In genomic region chr19:7829561-7830271, GRCh38 we compare ENCODE assay signal across 8 cellular contexts. TPM values are rescaled to one million over a fixed set of nuclear protein-coding genes. Genes with fewer than 3 reads are reported as not detected.
DNase-seq lines count a peak whose midpoint lies in the region; ATAC-seq and TF ChIP-seq lines count a peak whose summit lies in the region.

Gene EVI5L (plus strand): TSS chr19:7830218. CDS start chr19:7846543, 16,325 bp downstream.

- H3K4me1 ChIP-seq in DND-41 (ENCODE audit: insufficient read depth, low read length), result peaks cover 30% of the 10 kb centered on the region
- peaks cover 5 to 9% of the 10 kb centered on the region in 2 donors for H3K4me1 ChIP-seq in naive thymus-derived CD4-positive, alpha-beta T cell (ENCODE audit: control insufficient read depth in 2 of 2, insufficient read depth in 2 of 2, low read length in 2 of 2)

- POLR2A ChIA-PET in naive thymus-derived CD4-positive, alpha-beta T cell (lab: Charles Lee), result no interaction called here

- H3K27me3 ChIP-seq in DND-41 (ENCODE audit: insufficient read depth, low read length, poor library complexity), result no peaks in the 10 kb centered on the region
- H3K27me3 ChIP-seq in naive thymus-derived CD4-positive, alpha-beta T cell (ENCODE audit: control insufficient read depth in 2 of 2, insufficient read depth in 2 of 2, low read length in 2 of 2), result no peaks in the 10 kb centered on the region

- DNase-seq in DND-41 (peak; percentile 99), GOT3 (lab: John Stamatoyannopoulos, UW) (peak; percentile 99), LHCN-M2 (ENCODE audit: low read depth) (peak; percentile 100), RPMI7951 (ENCODE audit: low read depth) (peak; percentile 100), fibroblast of mammary gland (ENCODE audit: low read depth) (peak; percentile 100)
- peak; percentile 98 for DNase-seq in activated T-helper 2 cell treated with anti-CD3 and anti-CD28 coated beads, Interferon-gamma antibody, Interleukin-2, Interleukin-4, amounts not matched to agents 10 μg/mL and 5 μg/mL and 100 μg/mL, durations not matched to agents 14 hours and 24 hours and 36 hours (ENCODE audit: low spot score)
- DNase-seq in naive thymus-derived CD4-positive, alpha-beta T cell, result peak; percentile 99 to 100 (median 99)

- CTCF ChIA-PET in naive thymus-derived CD4-positive, alpha-beta T cell (lab: Charles Lee), result no interaction called here

- H3K79me2 ChIP-seq in DND-41 (ENCODE audit: insufficient read depth, low read length), result peaks cover 25% of the 10 kb centered on the region

- intact Hi-C loops in activated T-helper 2 cell treated with anti-CD3 and anti-CD28 coated beads, Interferon-gamma antibody, Interleukin-2, Interleukin-4, amounts not matched to agents 10 μg/mL and 5 μg/mL and 100 μg/mL, durations not matched to agents 14 hours and 24 hours and 36 hours (cut with micrococcal nuclease), result loop anchor here (1.0 to 5.0 kb wide), 2 partner anchors 38 to 200 kb away; partner anchors contain the start of genes PET100 and XAB2
- intact Hi-C loops in naive thymus-derived CD4-positive, alpha-beta T cell (cut with micrococcal nuclease), result loop anchor here (1.0 to 5.0 kb wide), 11 partner anchors 33 to 1092 kb away; partner anchors contain the start of genes SNAPC2 (in 2 of the 2), GPR108 (in 1 of the 2), MAP2K7 (in 1 of the 2) and PET100 (in 1 of the 2)

- H3K36me3 ChIP-seq in DND-41 (ENCODE audit: insufficient read depth, low read length), result no peaks in the 10 kb centered on the region
- H3K36me3 ChIP-seq in naive thymus-derived CD4-positive, alpha-beta T cell (ENCODE audit: control insufficient read depth in 2 of 3, insufficient read depth in 3 of 3, low read length in 3 of 3), result no peaks in the 10 kb centered on the region

- peak; percentile 10 for TF ChIP-seq CTCF in DND-41 (IDR thresholded peaks at IDR 0.05; ENCODE audit: borderline replicate concordance, extremely low read depth, low read length, poor library complexity, severe bottlenecking)
- no peak for TF ChIP-seq CTCF in fibroblast of mammary gland (conservative IDR thresholded peaks at IDR 0.05; ENCODE audit: control insufficient read depth, insufficient read depth, low read depth, low read length)

- H3K27me3 Mint-ChIP-seq in activated T-helper 2 cell treated with anti-CD3 and anti-CD28 coated beads, Interferon-gamma antibody, Interleukin-2, Interleukin-4, amounts not matched to agents 10 μg/mL and 5 μg/mL and 100 μg/mL, durations not matched to agents 14 hours and 24 hours and 36 hours (ENCODE audit: low read depth), result peaks cover 5% of the 10 kb centered on the region
- H3K27me3 Mint-ChIP-seq in naive thymus-derived CD4-positive, alpha-beta T cell, result peaks cover 0 to 11% (median 0%) of the 10 kb centered on the region in 5 donors
- H3K27me3 Mint-ChIP-seq in stimulated activated memory B cell treated with anti-CD40 and anti-IgM and Interleukin-4, amounts not matched to agents 10 μg/mL and 1 μg/mL and 100 μg/mL, for 72 hours, result no peaks in the 10 kb centered on the region

- ATAC-seq in DND-41 (ENCODE audit: insufficient read depth, low read depth), result peak; percentile 92
- ATAC-seq in naive thymus-derived CD4-positive, alpha-beta T cell, result peak; percentile 88
- peak; percentile 95 for ATAC-seq in stimulated activated memory B cell treated with anti-CD40 and anti-IgM and Interleukin-4, amounts not matched to agents 10 μg/mL and 1 μg/mL and 100 μg/mL, for 72 hours

- peak within 1 kb of the TSS; percentile 75 for H3K4me2 ChIP-seq in DND-41 (ENCODE audit: insufficient read depth, low read length)

- H3K9me3 Mint-ChIP-seq in activated T-helper 2 cell treated with anti-CD3 and anti-CD28 coated beads, Interferon-gamma antibody, Interleukin-2, Interleukin-4, amounts not matched to agents 10 μg/mL and 5 μg/mL and 100 μg/mL, durations not matched to agents 14 hours and 24 hours and 36 hours, result no peaks in the 10 kb centered on the region
- no peaks in the 10 kb centered on the region for H3K9me3 Mint-ChIP-seq in naive thymus-derived CD4-positive, alpha-beta T cell
- no peaks in the 10 kb centered on the region for H3K9me3 Mint-ChIP-seq in stimulated activated memory B cell treated with anti-CD40 and anti-IgM and Interleukin-4, amounts not matched to agents 10 μg/mL and 1 μg/mL and 100 μg/mL, for 72 hours

- peak within 1 kb of the TSS; percentile 86 for H3K4me3 Mint-ChIP-seq in activated T-helper 2 cell treated with anti-CD3 and anti-CD28 coated beads, Interferon-gamma antibody, Interleukin-2, Interleukin-4, amounts not matched to agents 10 μg/mL and 5 μg/mL and 100 μg/mL, durations not matched to agents 14 hours and 24 hours and 36 hours (ENCODE audit: low read depth)
- peak within 1 kb of the TSS; percentile 77 to 88 (median 84) for H3K4me3 Mint-ChIP-seq in naive thymus-derived CD4-positive, alpha-beta T cell
- H3K4me3 Mint-ChIP-seq in stimulated activated memory B cell treated with anti-CD40 and anti-IgM and Interleukin-4, amounts not matched to agents 10 μg/mL and 1 μg/mL and 100 μg/mL, for 72 hours, result peak within 1 kb of the TSS; percentile 79

- H3K36me3 Mint-ChIP-seq in activated T-helper 2 cell treated with anti-CD3 and anti-CD28 coated beads, Interferon-gamma antibody, Interleukin-2, Interleukin-4, amounts not matched to agents 10 μg/mL and 5 μg/mL and 100 μg/mL, durations not matched to agents 14 hours and 24 hours and 36 hours (ENCODE audit: low read depth), result no peaks in the 10 kb centered on the region
- no peaks in the 10 kb centered on the region for H3K36me3 Mint-ChIP-seq in naive thymus-derived CD4-positive, alpha-beta T cell
- H3K36me3 Mint-ChIP-seq in stimulated activated memory B cell treated with anti-CD40 and anti-IgM and Interleukin-4, amounts not matched to agents 10 μg/mL and 1 μg/mL and 100 μg/mL, for 72 hours, result no peaks in the 10 kb centered on the region

- peak within 1 kb of the TSS; percentile 75 for H2AFZ ChIP-seq in DND-41 (ENCODE audit: low read depth, low read length)

- no peaks in the 10 kb centered on the region for H3K9me3 ChIP-seq in DND-41 (ENCODE audit: insufficient read depth, low read length, severe bottlenecking)
- H3K9me3 ChIP-seq in naive thymus-derived CD4-positive, alpha-beta T cell (ENCODE audit: control insufficient read depth in 2 of 3, low read length in 3 of 3), result no peaks in the 10 kb centered on the region

- H3K9ac ChIP-seq in DND-41 (ENCODE audit: low read depth, low read length), result peak within 1 kb of the TSS; percentile 66

- peak within 1 kb of the TSS; percentile 58 to 68; a peak in 3 of 4 replicates for H3K4me3 ChIP-seq in DND-41 (ENCODE audit: low read depth in 1 of 2, low read length in 2 of 2)
- peak within 1 kb of the TSS; percentile 53 for H3K4me3 ChIP-seq in fibroblast of mammary gland (ENCODE audit: control insufficient read depth, low read depth, low read length)
- peak within 1 kb of the TSS; percentile 47 for H3K4me3 ChIP-seq in naive thymus-derived CD4-positive, alpha-beta T cell (ENCODE audit: low read length)

- peak within 1 kb of the TSS; percentile 77 for H3K27ac Mint-ChIP-seq in activated T-helper 2 cell treated with anti-CD3 and anti-CD28 coated beads, Interferon-gamma antibody, Interleukin-2, Interleukin-4, amounts not matched to agents 10 μg/mL and 5 μg/mL and 100 μg/mL, durations not matched to agents 14 hours and 24 hours and 36 hours
- H3K27ac Mint-ChIP-seq in naive thymus-derived CD4-positive, alpha-beta T cell, result peak within 1 kb of the TSS; percentile 4 to 94 (median 84)
- H3K27ac Mint-ChIP-seq in stimulated activated memory B cell treated with anti-CD40 and anti-IgM and Interleukin-4, amounts not matched to agents 10 μg/mL and 1 μg/mL and 100 μg/mL, for 72 hours, result peak within 1 kb of the TSS; percentile 74

- peaks cover 11% of the 10 kb centered on the region for H3K4me1 Mint-ChIP-seq in activated T-helper 2 cell treated with anti-CD3 and anti-CD28 coated beads, Interferon-gamma antibody, Interleukin-2, Interleukin-4, amounts not matched to agents 10 μg/mL and 5 μg/mL and 100 μg/mL, durations not matched to agents 14 hours and 24 hours and 36 hours (ENCODE audit: low read depth)
- H3K4me1 Mint-ChIP-seq in naive thymus-derived CD4-positive, alpha-beta T cell, result peaks cover 5 to 25% (median 23%) of the 10 kb centered on the region in 7 donors
- H3K4me1 Mint-ChIP-seq in stimulated activated memory B cell treated with anti-CD40 and anti-IgM and Interleukin-4, amounts not matched to agents 10 μg/mL and 1 μg/mL and 100 μg/mL, for 72 hours, result peaks cover 31% of the 10 kb centered on the region

- peak within 1 kb of the TSS; percentile 58 for H3K27ac ChIP-seq in DND-41 (ENCODE audit: low read length)
- peak within 1 kb of the TSS; percentile 50 for H3K27ac ChIP-seq in naive thymus-derived CD4-positive, alpha-beta T cell (ENCODE audit: low read depth, low read length)

- peaks cover 12% of the 10 kb centered on the region; the same call in 1 of the 2 replicates for H4K20me1 ChIP-seq in DND-41 (ENCODE audit: insufficient read depth, low read length)

RNA-seq across cellular contexts. Expression of gene EVI5L, which starts in this region (rescaled TPM):
- 19.5 and 21.5 TPM in 2 replicates for total RNA-seq in LHCN-M2 (2014; rRNA removed)
- polyA plus RNA-seq in LHCN-M2 (2012), result 25.1 TPM
- 6.8 and 8.1 TPM in 2 replicates for total RNA-seq in RPMI7951 (2014; rRNA removed; shearing (Covaris generic))
- 3.8 and 4.5 TPM in 2 replicates for total RNA-seq in activated T-helper 2 cell treated with anti-CD3 and anti-CD28 coated beads, Interferon-gamma antibody, Interleukin-2, Interleukin-4, amounts not matched to agents 10 μg/mL and 5 μg/mL and 100 μg/mL, durations not matched to agents 14 hours and 24 hours and 36 hours
- 10 to 100 TPM in 3 of 5 experiments, 1 to 10 TPM in 2; 7.4 to 12.2 (median 11.4) TPM for total RNA-seq in naive thymus-derived CD4-positive, alpha-beta T cell
- 1 to 10 TPM; 2.5 to 3.8 TPM for polyA plus RNA-seq in naive thymus-derived CD4-positive, alpha-beta T cell

Comparison
In these comparisons a context has a peak if more than half of its experiments do, and no peak if none do; other contexts are left out.
1. Peak in every context shown above with its lines: DNase-seq, ATAC-seq, H3K4me3 ChIP-seq and H3K27ac ChIP-seq.